In genomic region chr12:106780010-106780625, GRCh38 we compare ENCODE assay signal across 1 cellular context.
A peak's percentile ranks its signal among the peaks of the same experiment; 100 is the strongest.
TF ChIP-seq lines count a peak whose summit lies in the region.

No MANE protein-coding gene starts in this region.

TF ChIP-seq in K562, 482 proteins besides CTCF, POLR2A, EP300 and RAD21 (continued from another document and continues in another):
- no peak for TF ChIP-seq AFF1 (IDR thresholded peaks at IDR 0.05; ENCODE audit: low read depth in 1 of 2, partially characterized antibody in 2 of 2)
- no peak for TF ChIP-seq SUPT5H (IDR thresholded peaks at IDR 0.05)
- no peak for TF ChIP-seq KDM1A (IDR thresholded peaks at IDR 0.05)
- TF ChIP-seq FOXJ3 (CRISPR knock-in tag; IDR thresholded peaks at IDR 0.05): no peak
- no peak for TF ChIP-seq HLTF (IDR thresholded peaks at IDR 0.05)
- TF ChIP-seq MYC (IDR thresholded peaks at IDR 0.05; ENCODE audit: low read depth, low read length): no peak
- no peak for TF ChIP-seq MYC (CRISPR knock-in tag; IDR thresholded peaks at IDR 0.05; ENCODE audit: borderline replicate concordance, low read depth)
- no peak for TF ChIP-seq MYNN (IDR thresholded peaks at IDR 0.05)
- no peak for TF ChIP-seq MYNN (CRISPR knock-in tag; IDR thresholded peaks at IDR 0.05)
- no peak for TF ChIP-seq ZMIZ1 (IDR thresholded peaks at IDR 0.05; ENCODE audit: low read depth in 2 of 2, low read length in 2 of 2)
- TF ChIP-seq ZNF197 (CRISPR knock-in tag; IDR thresholded peaks at IDR 0.05; ENCODE audit: low read depth): no peak
- no peak for TF ChIP-seq ZBTB12 (CRISPR knock-in tag; IDR thresholded peaks at IDR 0.05)
- TF ChIP-seq HDAC2 (IDR thresholded peaks at IDR 0.05): 0 out of 2 replicates have a peak, but pooled peaks have one; percentile 18
- TF ChIP-seq SFPQ (IDR thresholded peaks at IDR 0.05; ENCODE audit: low read depth, low read length): no peak
- TF ChIP-seq ZNF696 (CRISPR knock-in tag; conservative IDR thresholded peaks at IDR 0.05): no peak
- TF ChIP-seq SMC3 (conservative IDR thresholded peaks at IDR 0.05; ENCODE audit: insufficient read depth, low read depth, low read length): no peak
- no peak for TF ChIP-seq RFX1 (IDR thresholded peaks at IDR 0.05)
- TF ChIP-seq DPF2 (IDR thresholded peaks at IDR 0.05): peak; percentile 82
- no peak for TF ChIP-seq MED1 (CRISPR knock-in tag; IDR thresholded peaks at IDR 0.05; ENCODE audit: borderline replicate concordance)
- TF ChIP-seq SMARCC2 (IDR thresholded peaks at IDR 0.05; ENCODE audit: low read depth): 0 out of 2 replicates have a peak, but pooled peaks have one; percentile 22
- no peak for TF ChIP-seq PTRF (tag; IDR thresholded peaks at IDR 0.05)
- TF ChIP-seq PATZ1 (CRISPR knock-in tag; IDR thresholded peaks at IDR 0.05; ENCODE audit: borderline replicate concordance): no peak
- TF ChIP-seq SPI1 (IDR thresholded peaks at IDR 0.05; ENCODE audit: borderline replicate concordance, low read depth, low read length): no peak
- TF ChIP-seq ID3 (CRISPR knock-in tag; IDR thresholded peaks at IDR 0.05): no peak
- no peak for TF ChIP-seq ID3 (tag; IDR thresholded peaks at IDR 0.05)
- no peak for TF ChIP-seq MCM2 (IDR thresholded peaks at IDR 0.05; ENCODE audit: low read depth)
- no peak for TF ChIP-seq ZNF766 (CRISPR knock-in tag; conservative IDR thresholded peaks at IDR 0.05)
- TF ChIP-seq CLOCK (CRISPR knock-in tag; IDR thresholded peaks at IDR 0.05; ENCODE audit: borderline replicate concordance): no peak
- TF ChIP-seq ATF3 (IDR thresholded peaks at IDR 0.05): peak; percentile 94
- TF ChIP-seq ATF3 (CRISPR knock-in tag; conservative IDR thresholded peaks at IDR 0.05): peak; percentile 82
- no peak for TF ChIP-seq ZNF699 (CRISPR knock-in tag; IDR thresholded peaks at IDR 0.05; ENCODE audit: insufficient replicate concordance)
- TF ChIP-seq PREB (CRISPR knock-in tag; IDR thresholded peaks at IDR 0.05): no peak
- TF ChIP-seq OTX1 (CRISPR knock-in tag; IDR thresholded peaks at IDR 0.05): no peak
- TF ChIP-seq ZNF41 (CRISPR knock-in tag; conservative IDR thresholded peaks at IDR 0.05): no peak
- no peak for TF ChIP-seq RBM22 (IDR thresholded peaks at IDR 0.05; ENCODE audit: low read depth, low read length, poor library complexity, severe bottlenecking)
- no peak for TF ChIP-seq SNRNP70 (optimal IDR thresholded peaks at IDR 0.05; ENCODE audit: low read depth, low read length)
- TF ChIP-seq ZBTB26 (CRISPR knock-in tag; IDR thresholded peaks at IDR 0.05): no peak
- TF ChIP-seq GTF2F1 (IDR thresholded peaks at IDR 0.05; ENCODE audit: low read depth, low read length): no peak
- TF ChIP-seq ZFP1 (CRISPR knock-in tag; IDR thresholded peaks at IDR 0.05): no peak
- TF ChIP-seq SMARCE1 (IDR thresholded peaks at IDR 0.05): peak; percentile 69
